ENCODE assay signal across 8 cellular contexts in genomic region chr7:122887198-122887597, GRCh38. TPM values are rescaled to one million over a fixed set of nuclear protein-coding genes. Genes with fewer than 3 reads are reported as not detected.
DNase-seq lines count a peak whose midpoint lies in the region; ATAC-seq and TF ChIP-seq lines count a peak whose summit lies in the region.

No MANE protein-coding gene starts in this region.

- H3K9me3 ChIP-seq in H9 (ENCODE audit: control insufficient read depth, low read depth, low read length) (no peaks in the 10 kb centered on the region), endodermal cell (ENCODE audit: control insufficient read depth, low read length) (no peaks in the 10 kb centered on the region)

- TF ChIP-seq CTCF in AG10803 (conservative IDR thresholded peaks at IDR 0.05; ENCODE audit: low read length) (peak; percentile 34), H9 (conservative IDR thresholded peaks at IDR 0.05) (0 out of 3 replicates have a peak, but pooled peaks have one; percentile 28), endodermal cell (conservative IDR thresholded peaks at IDR 0.05) (peak; percentile 53), lower leg skin (IDR thresholded peaks at IDR 0.05) (no peak)

- H3K4me1 ChIP-seq in H9 (ENCODE audit: insufficient read depth, low read length) (no peaks in the 10 kb centered on the region), endodermal cell (ENCODE audit: control insufficient read depth, insufficient read depth, low read length) (no peaks in the 10 kb centered on the region)

- H3K56ac ChIP-seq in H9 (ENCODE audit: insufficient read length, low read depth, low read length): no peak overlapping the region

- no peak overlapping the region for H3K4ac ChIP-seq in H9 (ENCODE audit: low read depth, low read length)

- H3K27ac Mint-ChIP-seq in H9: no peak overlapping the region; a peak in 1 of 7 replicates
- H3K27ac Mint-ChIP-seq in endodermal cell: no peak overlapping the region

- peak overlapping the region; percentile 74 for H3K4me3 ChIP-seq in AG10803 (ENCODE audit: low read length)
- peak overlapping the region; percentile 82 for H3K4me3 ChIP-seq in endodermal cell (ENCODE audit: low read length)
- no peak overlapping the region for H3K4me3 ChIP-seq in lower leg skin (ENCODE audit: low read depth, poor library complexity, severe bottlenecking)

- no peak overlapping the region for H2AK5ac ChIP-seq in H9 (ENCODE audit: insufficient read length, low read length)

- H3K9me3 Mint-ChIP-seq in H9 (no peaks in the 10 kb centered on the region; a peak in 1 of 5 replicates), endodermal cell (no peaks in the 10 kb centered on the region)

- H3K23me2 ChIP-seq in H9 (ENCODE audit: insufficient read length, low read depth, low read length, poor library complexity, severe bottlenecking): peaks cover 18% of the 10 kb centered on the region

- H3K36me3 ChIP-seq in endodermal cell (ENCODE audit: control insufficient read depth, insufficient read depth, low read length): no peaks in the 10 kb centered on the region

- H2BK20ac ChIP-seq in H9 (ENCODE audit: low read depth, low read length, poor library complexity, severe bottlenecking): no peak overlapping the region

- H3K27me3 ChIP-seq in H9 (ENCODE audit: insufficient read depth, low read length) (peaks cover 5% of the 10 kb centered on the region; the same call in 1 of the 2 replicates), endodermal cell (ENCODE audit: control insufficient read depth, insufficient read depth, low read length, poor library complexity, severe bottlenecking) (peaks cover 54% of the 10 kb centered on the region)

- no peak overlapping the region for H3K18ac ChIP-seq in H9 (ENCODE audit: insufficient read length, low read depth, low read length)

- ATAC-seq in GM21423 (IDR thresholded peaks at IDR 0.05; ENCODE audit: unreplicated experiment): no peak

- H3T11ph ChIP-seq in H9 (ENCODE audit: low read length): no peak overlapping the region

- no peak overlapping the region for H2BK15ac ChIP-seq in H9 (ENCODE audit: low read depth, low read length)

- H3K27me3 Mint-ChIP-seq in H9 (ENCODE audit: low read depth) (peaks cover 42% of the 10 kb centered on the region), endodermal cell (ENCODE audit: insufficient read depth) (peaks cover 41% of the 10 kb centered on the region)

- H3K36me3 Mint-ChIP-seq in H9 (ENCODE audit: insufficient read depth in 1 of 3, low read depth in 3 of 3) (no peaks in the 10 kb centered on the region), endodermal cell (ENCODE audit: low read depth) (no peaks in the 10 kb centered on the region)

- peaks cover 26 to 29% of the 10 kb centered on the region in 2 experiments for H3K4me1 Mint-ChIP-seq in H9
- peaks cover 24% of the 10 kb centered on the region for H3K4me1 Mint-ChIP-seq in endodermal cell

- no peaks in the 10 kb centered on the region for H3K79me1 ChIP-seq in H9 (ENCODE audit: insufficient read depth, low read depth, low read length, poor library complexity, severe bottlenecking)

- H2BK5ac ChIP-seq in H9 (ENCODE audit: insufficient read length, low read length): no peak overlapping the region

- no peak overlapping the region for H4K91ac ChIP-seq in H9 (ENCODE audit: insufficient read length, low read depth, low read length)

- H3K79me2 ChIP-seq in H9 (ENCODE audit: insufficient read depth, low read length): no peaks in the 10 kb centered on the region

- H3K4me3 Mint-ChIP-seq in H9 (peak overlapping the region; percentile 82 to 90), endodermal cell (peak overlapping the region; percentile 77)

- no peak for TF ChIP-seq POLR2A in lower leg skin (IDR thresholded peaks at IDR 0.05)

- H2BK12ac ChIP-seq in H9 (ENCODE audit: insufficient read length, low read depth, low read length): no peak overlapping the region

- H3K9ac ChIP-seq in H9 (ENCODE audit: extremely low read depth, insufficient read length, low read length): peak overlapping the region; percentile 3
- H3K9ac ChIP-seq in endodermal cell (ENCODE audit: extremely low read depth, low read length, poor library complexity, severe bottlenecking): peak overlapping the region; percentile 16

- no peak overlapping the region for H2AFZ ChIP-seq in H9 (ENCODE audit: low read length)

- H4K20me1 ChIP-seq in H9 (ENCODE audit: control insufficient read depth, insufficient read depth, insufficient read length): no peaks in the 10 kb centered on the region

- no peak overlapping the region for H2BK120ac ChIP-seq in H9 (ENCODE audit: low read depth, low read length, poor library complexity, severe bottlenecking)

- no peak overlapping the region for H4K5ac ChIP-seq in H9 (ENCODE audit: insufficient read length, low read depth, low read length)

- intact Hi-C loops in lower leg skin (cut with DNase I; ENCODE audit: low total_unique reads): no loop called here

- peak; percentile 58 for DNase-seq in AG10803 (ENCODE audit: low read depth)
- DNase-seq in H9: peak; percentile 66
- DNase-seq in RPMI8226: peak; percentile 84
- peak; percentile 83 for DNase-seq in endodermal cell
- DNase-seq in lower leg skin (ENCODE audit: low spot score in 2 of 2): peak; percentile 43 to 90
- peak; percentile 70 for DNase-seq in superior temporal gyrus (ENCODE audit: extremely low spot score)
- no peak for DNase-seq in A172 (ENCODE audit: low spot score)

- H3K23ac ChIP-seq in H9 (ENCODE audit: insufficient read length, low read depth, low read length): no peak overlapping the region

- no peak overlapping the region for H3K27ac ChIP-seq in H9 (ENCODE audit: insufficient read length, low read depth, low read length)
- H3K27ac ChIP-seq in endodermal cell (ENCODE audit: low read depth, low read length): no peak overlapping the region

- WGBS in H9 (ENCODE audit: extremely low coverage, insufficient read length, low lambda C conversion rate): no CpG with 5 or more reads among the region's 12 CpGs
- 6% methylated on average over 4 to 12 of the region's 12 CpGs for WGBS in endodermal cell (ENCODE audit: insufficient coverage in 1 of 2, insufficient read length in 1 of 2), 2 experiments
- 1% methylated on average over 12 of the region's 12 CpGs for WGBS in lower leg skin, 2 donors

- H4K8ac ChIP-seq in H9 (replicated peaks; ENCODE audit: insufficient read length, low read depth, low read length): no peak overlapping the region

- H3K14ac ChIP-seq in H9 (ENCODE audit: insufficient read depth, low read length): no peak overlapping the region

- peak overlapping the region; percentile 62 for H3K4me2 ChIP-seq in H9 (ENCODE audit: insufficient read depth, insufficient read length, low read length)

RNA-seq across cellular contexts. Expression of gene CADPS2, which starts 0.9 kb away (rescaled TPM):
- total RNA-seq in H9 (2021): 7.1 and 8.1 TPM in 2 replicates
- 10 to 100 TPM in 1 of 2 donors, 1 to 10 TPM in 1; 4.3 to 11.7 TPM for total RNA-seq in endodermal cell
- polyA plus RNA-seq in endodermal cell (2013, experiment 1 of 2): 3.5 TPM
- 3.0 TPM for polyA plus RNA-seq in endodermal cell (2013, experiment 2 of 2)
- 10 to 100 TPM in 1 of 4 donors, 1 to 10 TPM in 3; 4.1 to 11.6 (median 6.5) TPM for total RNA-seq in lower leg skin
- total RNA-seq in A172 (2014; rRNA removed; shearing (Covaris generic)): 3.4 and 3.7 TPM in 2 replicates

Comparison
In these comparisons a context has a peak if more than half of its experiments do, and no peak if none do; other contexts are left out.
1. CTCF ChIP-seq: peak in AG10803 (single experiment), H9 (single experiment) and endodermal cell (single experiment); none in lower leg skin (0 of 3).